17 cellular contexts compared by ENCODE assay signal in genomic region chr17:44439168-44439567, GRCh38. TPM values are rescaled to one million over a fixed set of nuclear protein-coding genes. Genes with fewer than 3 reads are reported as not detected.
A peak's percentile ranks its signal among the peaks of the same experiment; 100 is the strongest.
DNase-seq lines count a peak whose midpoint lies in the region; ATAC-seq and TF ChIP-seq lines count a peak whose summit lies in the region.
"Had no signal": no experiment of that assay in that cellular context is flagged by ENCODE, and none has a peak within 500 bp of the region (broad histone marks: within the 10 kb centered on the region; RNA-seq: fewer than 3 reads in every experiment).

No MANE protein-coding gene starts in this region.

- no peak for ATAC-seq in activated T-cell treated with anti-CD3 and anti-CD28 coated beads, Interleukin-2, amount 50 U/mL, for 72 hours (replicated peaks in 1 of 2)
- ATAC-seq in left lung, result peak; percentile 85
- ATAC-seq in stimulated activated effector memory CD8-positive, alpha-beta T cell treated with anti-CD3 and anti-CD28 coated beads, Interleukin-12 subunit alpha, Interleukin-12 subunit beta, amount 100 ng/mL, for 72 hours, result no peak
- no peak for ATAC-seq in GM21360 (IDR thresholded peaks at IDR 0.05; ENCODE audit: unreplicated experiment)
- ATAC-seq: foreskin keratinocyte had no signal

- H3K36me3 Mint-ChIP-seq in activated T-cell treated with anti-CD3 and anti-CD28 coated beads, Interleukin-2, amount 50 U/mL, for 72 hours (ENCODE audit: insufficient read depth in 2 of 2), result peaks cover 1 to 5% of the 10 kb centered on the region in 2 donors
- H3K36me3 Mint-ChIP-seq in stimulated activated effector memory CD8-positive, alpha-beta T cell treated with anti-CD3 and anti-CD28 coated beads, Interleukin-12 subunit alpha, Interleukin-12 subunit beta, amount 100 ng/mL, for 72 hours, result peaks cover 29% of the 10 kb centered on the region

- TF ChIP-seq CTCF in left lung (IDR thresholded peaks at IDR 0.05), result no peak

- H3K27me3 Mint-ChIP-seq in activated T-cell treated with anti-CD3 and anti-CD28 coated beads, Interleukin-2, amount 50 U/mL, for 72 hours (ENCODE audit: low read depth), result no peaks in the 10 kb centered on the region

- H3K9me3 Mint-ChIP-seq in activated T-cell treated with anti-CD3 and anti-CD28 coated beads, Interleukin-2, amount 50 U/mL, for 72 hours, result no peaks in the 10 kb centered on the region
- H3K9me3 Mint-ChIP-seq in stimulated activated effector memory CD8-positive, alpha-beta T cell treated with anti-CD3 and anti-CD28 coated beads, Interleukin-12 subunit alpha, Interleukin-12 subunit beta, amount 100 ng/mL, for 72 hours, result no peaks in the 10 kb centered on the region

- H3K4me3 Mint-ChIP-seq in activated T-cell treated with anti-CD3 and anti-CD28 coated beads, Interleukin-2, amount 50 U/mL, for 72 hours, result no peak overlapping the region
- H3K4me3 Mint-ChIP-seq in stimulated activated effector memory CD8-positive, alpha-beta T cell treated with anti-CD3 and anti-CD28 coated beads, Interleukin-12 subunit alpha, Interleukin-12 subunit beta, amount 100 ng/mL, for 72 hours, result peak overlapping the region; percentile 3

- intact Hi-C loops in left lung (cut with DNase I), result no loop called here

- H3K4me1 Mint-ChIP-seq in activated T-cell treated with anti-CD3 and anti-CD28 coated beads, Interleukin-2, amount 50 U/mL, for 72 hours (ENCODE audit: low read depth), result peaks cover 20% of the 10 kb centered on the region
- peaks cover 20% of the 10 kb centered on the region for H3K4me1 Mint-ChIP-seq in stimulated activated effector memory CD8-positive, alpha-beta T cell treated with anti-CD3 and anti-CD28 coated beads, Interleukin-12 subunit alpha, Interleukin-12 subunit beta, amount 100 ng/mL, for 72 hours

- no peaks in the 10 kb centered on the region for H3K27me3 ChIP-seq in left lung
- H3K27me3 ChIP-seq: breast epithelium, foreskin keratinocyte, sigmoid colon, tibial artery had no signal

- no peak for DNase-seq in activated T-cell treated with anti-CD3 and anti-CD28 coated beads, Interleukin-2, amount 50 U/mL, for 72 hours
- DNase-seq in activated T-cell treated with anti-CD3 and anti-CD28 coated beads, Interleukin-2, amount 50 U/mL, for 48 hours, result no peak
- DNase-seq in astrocyte of the hippocampus (ENCODE audit: low read depth, low spot score) (peak; percentile 3), left lung (no peak), SKM-1 (lab: John Stamatoyannopoulos, UW; ENCODE audit: unreplicated experiment) (no peak), amygdala (lab: John Stamatoyannopoulos, UW) (no peak)
- DNase-seq in stimulated activated effector memory CD8-positive, alpha-beta T cell treated with anti-CD3 and anti-CD28 coated beads, Interleukin-12 subunit alpha, Interleukin-12 subunit beta, amount 100 ng/mL, for 72 hours (ENCODE audit: low spot score in 2 of 2), result no peak
- DNase-seq: activated CD4-positive, alpha-beta T cell treated with anti-CD3 and anti-CD28 coated beads, Interleukin-2, amount 50 U/mL, for 48 hours; EL; foreskin keratinocyte; NCI-H1694 treated with DMSO at 0.1 percent for 48 hours; NCI-H446 treated with DMSO at 0.1 percent for 48 hours; sigmoid colon; tibial artery had no signal

- peaks cover 0 to 22% of the 10 kb centered on the region in 2 donors for H3K36me3 ChIP-seq in left lung
- H3K36me3 ChIP-seq: breast epithelium had no signal

- peak overlapping the region; percentile 87 for H3K27ac Mint-ChIP-seq in activated T-cell treated with anti-CD3 and anti-CD28 coated beads, Interleukin-2, amount 50 U/mL, for 72 hours
- H3K27ac Mint-ChIP-seq in stimulated activated effector memory CD8-positive, alpha-beta T cell treated with anti-CD3 and anti-CD28 coated beads, Interleukin-12 subunit alpha, Interleukin-12 subunit beta, amount 100 ng/mL, for 72 hours, result peak overlapping the region; percentile 78

- H3K4me1 ChIP-seq in left lung, result peaks cover 8 to 19% of the 10 kb centered on the region in 2 donors
- H3K4me1 ChIP-seq: breast epithelium had no signal

- H3K27ac ChIP-seq in left lung, result peak overlapping the region in 1 of 2 donors; percentile 25
- H3K27ac ChIP-seq: breast epithelium, C4-2B, foreskin keratinocyte, sigmoid colon, tibial artery had no signal

- H3K9me3 ChIP-seq in left lung, result no peaks in the 10 kb centered on the region
- H3K9me3 ChIP-seq: breast epithelium, sigmoid colon, tibial artery had no signal

- H3K4me3 ChIP-seq in left lung, result no peak overlapping the region
- H3K4me3 ChIP-seq: breast epithelium, sigmoid colon, tibial artery had no signal

RNA-seq across cellular contexts. Expression of gene ITGA2B, which starts 49.7 kb away (rescaled TPM):
- total RNA-seq in activated T-cell treated with anti-CD3 and anti-CD28 coated beads, Interleukin-2, amount 50 U/mL, for 72 hours, result 1 to 10 TPM; 2.1 to 3.2 TPM
- 1 to 10 TPM; 3.2 to 6.7 TPM for total RNA-seq in left lung
